ENCODE assay signal across 29 cellular contexts in genomic region chr7:157666530-157667040, GRCh38.
"Had no signal": no experiment of that assay in that cellular context is flagged by ENCODE, and none has a peak within 500 bp of the region (broad histone marks: within the 10 kb centered on the region; RNA-seq: fewer than 3 reads in every experiment).

No MANE protein-coding gene starts in this region.

- H3K4me3 Mint-ChIP-seq: activated CD8-positive, alpha-beta T cell treated with anti-CD3 and anti-CD28 coated beads, Interleukin-2, amount 10 ng/mL, durations not matched to agents 7 days and 5 days; activated naive CD8-positive, alpha-beta T cell treated with anti-CD3 and anti-CD28 coated beads, Interleukin-2, amount 50 U/mL, for 24 hours; T-helper 17 cell; WTC11 had no signal

- ATAC-seq: activated CD8-positive, alpha-beta T cell treated with anti-CD3 and anti-CD28 coated beads, Interleukin-2, amount 10 ng/mL, durations not matched to agents 7 days and 5 days; activated naive CD8-positive, alpha-beta T cell treated with anti-CD3 and anti-CD28 coated beads, Interleukin-2, amount 50 U/mL, for 24 hours; body of pancreas; Panc1; T-helper 17 cell; WTC11 had no signal

- H3K9ac ChIP-seq: KMS-11 had no signal

- FAIRE-seq: bronchial epithelial cell had no signal

- H3K9me3 Mint-ChIP-seq: activated naive CD8-positive, alpha-beta T cell treated with anti-CD3 and anti-CD28 coated beads, Interleukin-2, amount 50 U/mL, for 24 hours had no signal

- H3K4me1 ChIP-seq: ascending aorta, body of pancreas had no signal

- H3K4me2 ChIP-seq: KMS-11 had no signal

- H3K27ac ChIP-seq: ascending aorta, body of pancreas, KMS-11 had no signal

- DNase-seq: activated CD4-positive, alpha-beta T cell treated with anti-CD3 and anti-CD28 coated beads for 48 hours; activated CD4-positive, alpha-beta T cell treated with anti-CD3 and anti-CD28 coated beads, Interleukin-2, amount 50 U/mL, for 4 hours; activated CD4-positive, CD25-positive, alpha-beta regulatory T cell treated with anti-CD3 and anti-CD28 coated beads, Interleukin-2, amount 50 U/mL, for 72 hours; activated CD8-positive, alpha-beta memory T cell treated with anti-CD3 and anti-CD28 coated beads, Interleukin-2, amount 50 U/mL, for 48 hours; activated CD8-positive, alpha-beta T cell treated with anti-CD3 and anti-CD28 coated beads, Interleukin-2, amount 10 ng/mL, durations not matched to agents 7 days and 5 days; activated naive CD4-positive, alpha-beta T cell treated with anti-CD3 and anti-CD28 coated beads, Interleukin-2, amount 50 U/mL, for 16 hours; activated naive CD8-positive, alpha-beta T cell treated with anti-CD3 and anti-CD28 coated beads, Interleukin-2, amount 50 U/mL, for 24 hours; activated T-cell treated with anti-CD3 and anti-CD28 coated beads, Interleukin-2, amount 50 U/mL, for 1 hour; amniotic stem cell; MG63; MV-4-11; NCI-H1092 treated with DMSO at 0.1 percent for 48 hours; NCI-H1417 treated with DMSO at 0.1 percent for 48 hours; NCI-H1694 treated with DMSO at 0.1 percent for 48 hours; NCI-H2029 treated with DMSO at 0.1 percent for 48 hours; NCI-H345; NCI-H510A; NCI-H526 treated with DMSO at 0.1 percent for 48 hours; NCI-H82; RPMI8226; SHP77 treated with DMSO at 0.1 percent for 48 hours; T-helper 17 cell; T-helper 9 cell had no signal

- H3K36me3 ChIP-seq: ascending aorta, MG63 had no signal

- H3K27me3 ChIP-seq: ascending aorta, body of pancreas, MG63 had no signal

- H3K4me3 ChIP-seq: ascending aorta, body of pancreas, MG63 had no signal

- H3K27ac Mint-ChIP-seq: activated CD8-positive, alpha-beta T cell treated with anti-CD3 and anti-CD28 coated beads, Interleukin-2, amount 10 ng/mL, durations not matched to agents 7 days and 5 days; activated naive CD8-positive, alpha-beta T cell treated with anti-CD3 and anti-CD28 coated beads, Interleukin-2, amount 50 U/mL, for 24 hours; T-helper 17 cell; WTC11 had no signal

- H3K9me3 ChIP-seq: ascending aorta, body of pancreas, MG63 had no signal

- H3K4me1 Mint-ChIP-seq: WTC11 had no signal
